Comparison of ENCODE assay signal across 10 cellular contexts in genomic region chr17:57468932-57469775, GRCh38.
A peak's percentile ranks its signal among the peaks of the same experiment; 100 is the strongest.
DNase-seq lines count a peak whose midpoint lies in the region; ATAC-seq, FAIRE-seq and TF ChIP-seq lines count a peak whose summit lies in the region.
"Had no signal": no experiment of that assay in that cellular context is flagged by ENCODE, and none has a peak within 500 bp of the region (broad histone marks: within the 10 kb centered on the region; RNA-seq: fewer than 3 reads in every experiment).

No MANE protein-coding gene starts in this region.

- CTCF ChIA-PET in GM12878 (lab: Yijun Ruan, JAX): interaction anchor here (0.7 to 2.1 kb wide), 14 partner anchors 8 to 226 kb away, joined by 3 to 16 read pairs (median 4); no protein-coding TSS in a partner anchor

- H3K27me3 Mint-ChIP-seq in T-helper 17 cell: no peaks in the 10 kb centered on the region
- H3K27me3 Mint-ChIP-seq: dendritic cell treated with granulocyte-macrophage colony-stimulating factor and Interleukin-4, amounts not matched to agents 40 ng/mL and 50 ng/mL, for 4 days had no signal

- no peak overlapping the region for H3K4me3 Mint-ChIP-seq in T-helper 17 cell
- H3K4me3 Mint-ChIP-seq: dendritic cell treated with granulocyte-macrophage colony-stimulating factor and Interleukin-4, amounts not matched to agents 40 ng/mL and 50 ng/mL, for 4 days had no signal

- peak overlapping the region; percentile 24; the same call in 1 of the 2 replicates for H3K27ac ChIP-seq in KMS-11
- H3K27ac ChIP-seq in GM12878 (ENCODE audit: control insufficient read depth, insufficient read depth): peak overlapping the region; percentile 93
- no peak overlapping the region for H3K27ac ChIP-seq in aorta (ENCODE audit: low read depth in 1 of 2, low read length in 2 of 2)
- H3K27ac ChIP-seq: Peyer's patch had no signal

- peak; percentile 57 to 84; a peak in 3 of 4 replicates for TF ChIP-seq EP300 in GM12878 (IDR thresholded peaks at IDR 0.05; ENCODE audit: borderline replicate concordance in 1 of 2, control insufficient read depth in 1 of 2, low read depth in 2 of 2, low read length in 2 of 2)

- TF ChIP-seq CTCF in KMS-11 (conservative IDR thresholded peaks at IDR 0.05; ENCODE audit: low read depth, low read length) (no peak), GM12878 (IDR thresholded peaks at IDR 0.05 in 2 of 3, conservative IDR thresholded peaks at IDR 0.05 in 1 of 3; ENCODE audit: control insufficient read depth in 2 of 3, extremely low read depth in 1 of 3, insufficient read depth in 1 of 3, low read depth in 3 of 3, low read length in 3 of 3) (no peak)

- peaks cover 13% of the 10 kb centered on the region for H3K4me1 Mint-ChIP-seq in T-helper 17 cell

- H3K4me3 ChIP-seq in KMS-11 (IDR thresholded peaks at IDR 0.05; ENCODE audit: insufficient read depth, low read depth, low read length) (no peak overlapping the region), GM12878 (no peak overlapping the region), aorta (ENCODE audit: low read length in 2 of 2) (no peak overlapping the region)
- H3K4me3 ChIP-seq: Peyer's patch had no signal

- intact Hi-C loops in GM12878 (cut with micrococcal nuclease; ENCODE audit: unreplicated experiment) (no loop called here), aorta (cut with DNase I) (no loop called here)

- no peak for TF ChIP-seq POLR2A in GM12878 (IDR thresholded peaks at IDR 0.05; ENCODE audit: low read depth, low read length)

- RAD21 ChIA-PET in GM12878 (lab: Charles Lee; ENCODE audit: unreplicated experiment): interaction anchor here (0.6 to 4.7 kb wide), 18 partner anchors 8 to 226 kb away, joined by 3 to 28 read pairs (median 6); partner anchors contain the start of gene MSI2

- H2AFZ ChIP-seq in KMS-11 (ENCODE audit: low read depth) (no peak overlapping the region), GM12878 (ENCODE audit: control insufficient read depth, low read depth, low read length) (peak overlapping the region; percentile 9)

- no peaks in the 10 kb centered on the region; the same call in 1 of the 3 replicates for H3K9me3 ChIP-seq in GM12878 (replicated peaks; ENCODE audit: control insufficient read depth, insufficient read depth, low read length)
- H3K9me3 ChIP-seq in T-helper 17 cell (ENCODE audit: control insufficient read depth, low read length, poor library complexity, severe bottlenecking): no peaks in the 10 kb centered on the region
- H3K9me3 ChIP-seq in aorta (ENCODE audit: control insufficient read depth, low read length): no peaks in the 10 kb centered on the region
- H3K9me3 ChIP-seq: Peyer's patch had no signal

- no peak overlapping the region for H3K9ac ChIP-seq in KMS-11
- H3K9ac ChIP-seq in GM12878 (ENCODE audit: control insufficient read depth, insufficient read depth, low read length): peak overlapping the region; percentile 59

- H3K27ac Mint-ChIP-seq in T-helper 17 cell: no peak overlapping the region
- H3K27ac Mint-ChIP-seq: dendritic cell treated with granulocyte-macrophage colony-stimulating factor and Interleukin-4, amounts not matched to agents 40 ng/mL and 50 ng/mL, for 4 days had no signal

- peak; percentile 66 for ATAC-seq in GM19043 (IDR thresholded peaks at IDR 0.05; ENCODE audit: low read depth, unreplicated experiment)
- peak; percentile 74 for ATAC-seq in GM12878
- no peak for ATAC-seq in T-helper 17 cell
- ATAC-seq in HG03439 (IDR thresholded peaks at IDR 0.05; ENCODE audit: unreplicated experiment): no peak
- no peak for ATAC-seq in aorta (ENCODE audit: low FRiP score)

- 94% methylated on average over 9 of the region's 9 CpGs for WGBS in GM12878 (ENCODE audit: insufficient coverage, insufficient replicate concordance, low lambda C conversion rate, missing lambda C conversion rate)
- WGBS in aorta, 2 donors: 93 to 94% methylated on average over 9 of the region's 9 CpGs

- in situ Hi-C loops in GM12878 (cut with MboI): no loop called here

- no peak for TF ChIP-seq RAD21 in GM12878 (IDR thresholded peaks at IDR 0.05; ENCODE audit: insufficient read depth, low read depth, low read length)

- POLR2A ChIA-PET in GM12878 (lab: Charles Lee): interaction anchor here (0.7 to 2.3 kb wide), 18 partner anchors 8 to 112 kb away, joined by 3 to 8 read pairs (median 3); no protein-coding TSS in a partner anchor

- H4K20me1 ChIP-seq in KMS-11 (ENCODE audit: insufficient read depth): no peaks in the 10 kb centered on the region
- no peaks in the 10 kb centered on the region for H4K20me1 ChIP-seq in GM12878 (ENCODE audit: control insufficient read depth, insufficient read depth)

- H3K4me2 ChIP-seq in KMS-11 (peak overlapping the region; percentile 26; the same call in 1 of the 2 replicates), GM12878 (ENCODE audit: control insufficient read depth, insufficient read depth) (no peak overlapping the region; the same call in 1 of the 2 replicates)

- peaks cover 5% of the 10 kb centered on the region for H3K36me3 Mint-ChIP-seq in T-helper 17 cell (ENCODE audit: low read depth)

- SMC1A ChIA-PET in GM12878 (lab: Charles Lee; ENCODE audit: uncharacterized antibody, unreplicated experiment): interaction anchor here (0.7 to 6.9 kb wide), 25 partner anchors 9 to 226 kb away, joined by 3 to 102 read pairs (median 4); no protein-coding TSS in a partner anchor

- BruUV-seq in GM12878 (replicated peaks; lab: Mats Ljungman, UMichigan): no TSS peak

- H3K4me1 ChIP-seq in KMS-11 (ENCODE audit: low read depth, poor library complexity, severe bottlenecking) (peaks cover 96% of the 10 kb centered on the region), GM12878 (ENCODE audit: control insufficient read depth, insufficient read depth, low read length) (peaks cover 56% of the 10 kb centered on the region), aorta (ENCODE audit: control insufficient read depth in 1 of 2, insufficient read depth in 2 of 2, low read length in 2 of 2) (no peaks in the 10 kb centered on the region)
- H3K4me1 ChIP-seq: Peyer's patch had no signal

- DNase-seq in DMS53 (lab: John Stamatoyannopoulos, UW) (peak; percentile 45), GM12878 (ENCODE audit: low read depth, low spot score) (peak; percentile 68), T-helper 17 cell (no peak), aorta (no peak), AG08395 (ENCODE audit: low spot score) (no peak)
- DNase-seq: Peyer's patch had no signal

- H3K27me3 ChIP-seq in KMS-11 (ENCODE audit: insufficient read depth, low read depth): no peaks in the 10 kb centered on the region
- H3K27me3 ChIP-seq in GM12878 (replicated peaks in 1 of 2; ENCODE audit: control insufficient read depth in 2 of 2, insufficient read depth in 2 of 2, low read length in 1 of 2): no peaks in the 10 kb centered on the region
- H3K27me3 ChIP-seq in aorta (ENCODE audit: control insufficient read depth in 1 of 2, insufficient read depth in 2 of 2, low read length in 1 of 2): no peaks in the 10 kb centered on the region
- H3K27me3 ChIP-seq: Peyer's patch had no signal

- FAIRE-seq in GM12878 (lab: Jason Lieb, UNC): peak; percentile 27

- H3K79me2 ChIP-seq in KMS-11 (ENCODE audit: insufficient read depth, low read depth) (peaks cover 93% of the 10 kb centered on the region), GM12878 (ENCODE audit: control insufficient read depth, insufficient read depth, low read length) (peaks cover 34% of the 10 kb centered on the region)

- no peaks in the 10 kb centered on the region for H3K36me3 ChIP-seq in KMS-11 (ENCODE audit: insufficient read depth)
- peaks cover 0 to 3% of the 10 kb centered on the region in 2 experiments; a peak in 2 of 4 replicates for H3K36me3 ChIP-seq in GM12878 (ENCODE audit: control insufficient read depth in 2 of 2, insufficient read depth in 2 of 2, low read length in 1 of 2)
- no peaks in the 10 kb centered on the region for H3K36me3 ChIP-seq in aorta (ENCODE audit: control insufficient read depth in 1 of 2, insufficient read depth in 2 of 2, low read length in 1 of 2)
- H3K36me3 ChIP-seq: Peyer's patch had no signal

TF ChIP-seq in GM12878, 131 proteins besides CTCF, POLR2A, EP300 and RAD21 (continues in another document):
- TF ChIP-seq ZBTB33 (IDR thresholded peaks at IDR 0.05) (no peak), HDAC6 (IDR thresholded peaks at IDR 0.05; ENCODE audit: unreplicated experiment) (no peak), E2F4 (IDR thresholded peaks at IDR 0.05; ENCODE audit: low read depth, low read length) (no peak), SRF (IDR thresholded peaks at IDR 0.05; ENCODE audit: low read depth in 2 of 2, low read length in 2 of 2) (no peak), IRF5 (IDR thresholded peaks at IDR 0.05; ENCODE audit: borderline replicate concordance) (no peak), BACH1 (IDR thresholded peaks at IDR 0.05; ENCODE audit: borderline replicate concordance) (no peak)

Comparison
In these comparisons a context has a peak if more than half of its experiments do, and no peak if none do; other contexts are left out.
1. DNase-seq: peak in DMS53 (single experiment) and GM12878 (single experiment); none in T-helper 17 cell (0 of 3), aorta (0 of 2) and AG08395 (single experiment).
2. ATAC-seq: peak in GM19043 (single experiment) and GM12878 (single experiment); none in T-helper 17 cell (single experiment), HG03439 (single experiment) and aorta (single experiment).
3. H3K27ac ChIP-seq: peak in KMS-11 (single experiment) and GM12878 (single experiment); none in aorta (0 of 2).